1 cellular context compared by ENCODE assay signal in the genomic region with DNA sequence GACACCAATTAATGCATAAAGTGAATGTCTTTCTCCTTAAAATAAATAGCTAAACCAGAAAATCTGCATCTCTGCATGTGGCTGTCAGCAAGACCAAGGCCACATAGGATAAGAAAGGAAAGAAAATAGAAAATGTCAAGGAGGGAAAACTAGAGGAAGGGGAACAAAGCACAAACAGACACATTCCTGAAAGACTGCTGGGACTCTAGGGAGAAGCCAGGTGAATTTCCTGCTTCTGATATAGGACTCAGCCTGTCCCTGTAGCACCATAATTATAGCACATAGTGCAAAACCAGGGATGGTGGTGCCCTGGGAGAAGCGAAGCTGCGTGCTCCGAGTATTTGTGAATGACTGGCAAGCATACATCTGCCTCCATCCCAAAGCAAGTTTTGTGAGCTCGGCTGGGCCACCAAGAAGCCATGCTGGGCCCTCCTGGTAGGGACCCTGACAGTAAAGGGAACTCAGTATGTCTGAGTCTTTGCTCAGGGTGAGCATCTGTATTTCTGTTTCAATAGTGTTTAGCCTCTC.
A peak's percentile ranks its signal among the peaks of the same experiment; 100 is the strongest.
TF ChIP-seq lines count a peak whose summit lies in the region.

No MANE protein-coding gene starts in this region.

TF ChIP-seq in H1, 55 proteins besides CTCF, POLR2A, EP300 and RAD21:
- TF ChIP-seq TEAD4 (IDR thresholded peaks at IDR 0.05; ENCODE audit: low read depth, low read length) (peak; percentile 19; the same call in 1 of the 2 replicates), RXRA (IDR thresholded peaks at IDR 0.05; ENCODE audit: insufficient read depth, low read depth, low read length) (no peak), POLR2AphosphoS5 (IDR thresholded peaks at IDR 0.05; ENCODE audit: low read depth, low read length) (peak; percentile 62; the same call in 1 of the 2 replicates)
